ENCODE assay signal across 15 cellular contexts in genomic region chrX:45502396-45502795, GRCh38.
"Had no signal": no experiment of that assay in that cellular context is flagged by ENCODE, and none has a peak within 500 bp of the region (broad histone marks: within the 10 kb centered on the region; RNA-seq: fewer than 3 reads in every experiment).

No MANE protein-coding gene starts in this region.

- H3K36me3 Mint-ChIP-seq: immature natural killer cell, natural killer cell had no signal

- FAIRE-seq: kidney had no signal

- H3K4me3 ChIP-seq: esophagus muscularis mucosa, gastroesophageal sphincter had no signal

- H3K4me3 Mint-ChIP-seq: immature natural killer cell, natural killer cell, neural crest cell had no signal

- H3K27ac Mint-ChIP-seq: immature natural killer cell, natural killer cell had no signal

- ATAC-seq: gastroesophageal sphincter, left cardiac atrium, natural killer cell, sciatic nerve had no signal

- H3K9me3 Mint-ChIP-seq: natural killer cell had no signal

- H3K27me3 ChIP-seq: esophagus muscularis mucosa, gastroesophageal sphincter had no signal

- DNase-seq: effector memory CD4-positive, alpha-beta T cell; glutamatergic neuron; immature natural killer cell; kidney; left cardiac atrium; mammary epithelial cell; natural killer cell; posterior cingulate gyrus; stimulated activated naive CD4-positive, alpha-beta T cell; trophoblast cell had no signal

- H3K27ac ChIP-seq: epithelial cell of prostate, esophagus muscularis mucosa, gastroesophageal sphincter had no signal

- H3K36me3 ChIP-seq: esophagus muscularis mucosa, gastroesophageal sphincter had no signal

- H3K9me3 ChIP-seq: esophagus muscularis mucosa, gastroesophageal sphincter had no signal
